ENCODE assay signal across 15 cellular contexts in the genomic region with DNA sequence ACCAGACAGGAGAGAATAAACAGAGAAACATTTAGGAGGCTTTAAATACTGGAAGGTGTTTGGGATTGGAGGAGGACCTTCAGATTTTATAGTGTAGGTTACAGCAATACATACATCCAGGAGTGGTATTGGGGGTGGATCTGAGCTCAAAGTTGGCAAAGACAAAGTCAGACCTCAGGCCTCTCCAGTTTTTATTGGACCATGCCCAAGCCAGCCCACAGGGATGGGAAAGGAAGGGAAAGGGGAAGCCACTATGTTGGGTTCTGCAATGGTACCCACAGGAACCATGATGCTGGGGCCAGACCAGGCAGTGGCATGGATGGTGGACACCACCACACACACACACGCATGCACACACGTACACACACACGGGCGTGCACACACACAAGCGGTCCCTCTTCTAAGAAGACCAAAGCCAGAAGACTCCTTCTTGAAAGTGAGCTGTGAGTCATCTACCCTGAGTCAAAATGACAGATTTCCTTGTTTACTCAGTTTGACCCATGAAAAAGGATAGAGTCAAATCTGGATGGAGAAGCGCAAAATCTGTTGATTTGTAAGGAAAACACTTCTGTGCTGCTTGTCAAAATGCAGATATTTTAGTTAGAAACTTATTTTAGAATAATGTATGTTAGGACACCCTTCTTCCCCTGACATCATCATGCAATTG.
DNase-seq lines count a peak whose midpoint lies in the region; ATAC-seq and TF ChIP-seq lines count a peak whose summit lies in the region.
"Had no signal": no experiment of that assay in that cellular context is flagged by ENCODE, and none has a peak within 500 bp of the region (broad histone marks: within the 10 kb centered on the region; RNA-seq: fewer than 3 reads in every experiment).

No MANE protein-coding gene starts in this region.

- H3F3A ChIP-seq in PC-3 (ENCODE audit: low read length, unreplicated experiment) = no peaks in the 10 kb centered on the region

- POLR2A ChIA-PET in PC-3 (lab: Charles Lee; ENCODE audit: unreplicated experiment) (interaction anchor here (0.6 kb wide), 1 partner anchor 133 kb away, joined by 7 read pairs; no protein-coding TSS in a partner anchor), HEK293T (lab: Yijun Ruan, JAX) (no interaction called here)

- no peak overlapping the region for H2AFZ ChIP-seq in PC-3 (ENCODE audit: low read length)
- H2AFZ ChIP-seq in fibroblast of lung (ENCODE audit: low read length) = no peak overlapping the region

- BruUV-seq in PC-3 (replicated peaks; lab: Mats Ljungman, UMichigan) = no TSS peak

- H3K9me2 ChIP-seq in PC-3 (replicated peaks; ENCODE audit: low read length) = no peaks in the 10 kb centered on the region

- intact Hi-C loops in PC-3 (cut with micrococcal nuclease) = no loop called here

- H3K27me3 ChIP-seq in PC-3 (ENCODE audit: low read length) (no peaks in the 10 kb centered on the region), fibroblast of lung (ENCODE audit: control insufficient read depth, insufficient read depth, low read length) (no peaks in the 10 kb centered on the region)

- peak; percentile 39 for DNase-seq in HCEC 1CT
- peak; percentile 75 for DNase-seq in PC-3
- DNase-seq in fibroblast of lung (ENCODE audit: low read depth in 2 of 2) = peak; percentile 55 to 66
- peak; percentile 20 for DNase-seq in stromal cell of bone marrow (ENCODE audit: low read depth)
- no peak for DNase-seq in OCI-M2 (lab: John Stamatoyannopoulos, UW; ENCODE audit: unreplicated experiment)
- DNase-seq in HEK293T (ENCODE audit: extremely low spot score) = no peak
- DNase-seq: CD8-positive, alpha-beta memory T cell; H7; NCI-H2107; NCI-H748 treated with DMSO at 0.1 percent for 48 hours; Right ventricle myocardium superior had no signal

- H3K4me2 ChIP-seq in PC-3 (ENCODE audit: low read length) (peak overlapping the region; percentile 49; the same call in 1 of the 2 replicates), fibroblast of lung (ENCODE audit: extremely low read depth, insufficient read depth, low read length) (no peak overlapping the region)

- no peak overlapping the region for H3K9ac ChIP-seq in PC-3 (ENCODE audit: low read length)
- no peak overlapping the region for H3K9ac ChIP-seq in fibroblast of lung (ENCODE audit: insufficient read depth, low read length)

- H4K20me1 ChIP-seq in PC-3 (ENCODE audit: low read length) = no peaks in the 10 kb centered on the region
- H4K20me1 ChIP-seq in fibroblast of lung (ENCODE audit: control insufficient read depth, extremely low read depth, insufficient read depth, low read length) = no peaks in the 10 kb centered on the region

- H3K79me2 ChIP-seq in PC-3 (ENCODE audit: low read length) = no peaks in the 10 kb centered on the region
- no peaks in the 10 kb centered on the region for H3K79me2 ChIP-seq in fibroblast of lung (ENCODE audit: control insufficient read depth, insufficient read depth, low read length)

- CTCF ChIA-PET in PC-3 (lab: Charles Lee) (interaction anchor here (0.6 kb wide), 1 partner anchor 472 kb away, joined by 4 read pairs; no protein-coding TSS in a partner anchor), HEK293T (lab: Yijun Ruan, JAX) (no interaction called here)

- H3K36me3 ChIP-seq in PC-3 (ENCODE audit: low read depth, low read length) (no peaks in the 10 kb centered on the region), fibroblast of lung (ENCODE audit: control insufficient read depth, insufficient read depth, low read length) (no peaks in the 10 kb centered on the region)

- TF ChIP-seq CTCF in PC-3 (conservative IDR thresholded peaks at IDR 0.05; ENCODE audit: low read depth, low read length) = no peak
- no peak for TF ChIP-seq CTCF in fibroblast of lung (conservative IDR thresholded peaks at IDR 0.05 in 1 of 2, IDR thresholded peaks at IDR 0.05 in 1 of 2; ENCODE audit: low read depth in 1 of 2, low read length in 2 of 2)

- peaks cover 24% of the 10 kb centered on the region for H3K4me1 ChIP-seq in PC-3 (ENCODE audit: insufficient read depth, low read length)
- no peaks in the 10 kb centered on the region for H3K4me1 ChIP-seq in fibroblast of lung (ENCODE audit: control insufficient read depth, extremely low read depth, insufficient read depth, low read length)

- ATAC-seq in PC-3 (peak; percentile 75), GM21423 (IDR thresholded peaks at IDR 0.05; ENCODE audit: unreplicated experiment) (no peak)
- ATAC-seq: GM12878, Panc1, SK-N-SH treated with all-trans-retinoic acid at 6 μM for 48 hours had no signal

- H3K9me3 ChIP-seq in PC-3 (ENCODE audit: low read length) (no peaks in the 10 kb centered on the region), fibroblast of lung (ENCODE audit: control insufficient read depth, insufficient read depth, low read depth, low read length) (no peaks in the 10 kb centered on the region)

- H3K4me3 ChIP-seq in PC-3 (ENCODE audit: low read length) = no peak overlapping the region
- no peak overlapping the region for H3K4me3 ChIP-seq in fibroblast of lung (replicated peaks in 1 of 4; ENCODE audit: control extremely low read depth in 1 of 4, insufficient read depth in 1 of 4, low read depth in 3 of 4, low read length in 4 of 4)
- H3K4me3 ChIP-seq: GM12878 had no signal

- H3K27ac ChIP-seq in PC-3 (ENCODE audit: low read length) (no peak overlapping the region), fibroblast of lung (ENCODE audit: insufficient read depth, low read length) (no peak overlapping the region)

TF ChIP-seq in HEK293T, 16 proteins besides CTCF, POLR2A, EP300 and RAD21:
- TF ChIP-seq ELF4 (IDR thresholded peaks at IDR 0.05) = no peak

Comparison
In these comparisons a context has a peak if more than half of its experiments do, and no peak if none do; other contexts are left out.
1. DNase-seq: peak in HCEC 1CT (single experiment), PC-3 (single experiment), fibroblast of lung (2 of 2) and stromal cell of bone marrow (single experiment); none in OCI-M2 (single experiment) and HEK293T (single experiment).